Comparison of ENCODE assay signal across 8 cellular contexts in the genomic region with DNA sequence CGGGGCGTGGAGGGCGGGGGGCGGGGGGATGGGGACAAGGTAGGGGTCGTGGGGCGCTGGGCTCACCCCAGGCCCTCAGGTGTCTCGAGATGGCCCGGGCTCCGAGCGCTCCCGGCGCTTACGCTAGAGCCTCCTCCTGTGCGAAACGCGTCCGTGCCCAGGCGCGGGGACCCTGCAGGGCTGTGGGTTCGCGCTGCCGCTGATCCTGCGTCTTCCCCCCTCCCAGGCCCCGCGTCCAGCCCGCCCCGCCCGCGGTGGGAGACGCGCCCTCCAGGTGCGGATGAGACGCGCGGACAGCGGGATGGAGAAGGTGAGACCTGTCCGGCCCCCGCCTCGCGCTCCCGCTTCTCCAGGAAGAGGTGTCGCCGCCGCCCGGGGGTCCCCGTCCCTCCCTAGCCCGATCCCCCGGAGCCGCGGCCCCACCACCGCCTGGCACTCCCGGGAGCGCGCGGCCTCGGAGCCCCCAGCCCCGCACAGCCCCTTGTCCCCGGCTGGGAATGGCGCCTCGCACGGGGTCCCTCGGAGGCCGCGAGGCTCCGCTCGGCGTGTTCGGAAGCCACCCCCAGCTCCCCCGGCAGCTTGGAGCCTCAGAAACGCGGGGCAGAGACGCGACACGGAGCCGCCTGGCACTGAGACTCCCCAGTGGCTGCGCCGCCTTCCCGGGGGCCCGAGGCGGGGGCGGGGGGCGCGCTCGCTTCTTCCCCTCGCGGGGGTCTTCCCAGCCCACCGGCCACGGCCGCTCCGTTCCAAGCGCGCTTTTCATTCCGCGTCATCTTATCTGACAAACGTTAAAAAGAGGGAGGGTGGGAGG. TPM values are rescaled to one million over a fixed set of nuclear protein-coding genes. Genes with fewer than 3 reads are reported as not detected.
DNase-seq lines count a peak whose midpoint lies in the region; ATAC-seq and TF ChIP-seq lines count a peak whose summit lies in the region.

No MANE protein-coding gene starts in this region.

- no peak overlapping the region for H2AFZ ChIP-seq in smooth muscle cell (ENCODE audit: low read depth)

- no peaks in the 10 kb centered on the region for H4K20me1 ChIP-seq in smooth muscle cell (ENCODE audit: low read depth)

- intact Hi-C loops in left cardiac atrium (cut with DNase I) = loop anchor here in 1 of 2 donors (10.0 kb wide), 1 partner anchor 178 kb away; no protein-coding TSS in a partner anchor

- no peaks in the 10 kb centered on the region for H3K79me2 ChIP-seq in smooth muscle cell (ENCODE audit: low read depth)

- H3K4me1 ChIP-seq in HUES6 (ENCODE audit: control insufficient read depth, insufficient read depth, low read length) (peaks cover 7% of the 10 kb centered on the region; the same call in 1 of the 2 replicates), smooth muscle cell (ENCODE audit: low read depth) (peaks cover 7% of the 10 kb centered on the region)

- TF ChIP-seq CTCF in smooth muscle cell (IDR thresholded peaks at IDR 0.05; ENCODE audit: borderline replicate concordance, insufficient read depth, poor library complexity, severe bottlenecking) = no peak

- H3K27me3 ChIP-seq in HUES6 (ENCODE audit: control insufficient read depth, insufficient read depth, low read length) = peaks cover 64% of the 10 kb centered on the region
- H3K27me3 ChIP-seq in smooth muscle cell (ENCODE audit: low read depth) = no peaks in the 10 kb centered on the region

- H3K36me3 ChIP-seq in HUES6 (ENCODE audit: control insufficient read depth, insufficient read depth, low read length) (no peaks in the 10 kb centered on the region), smooth muscle cell (ENCODE audit: low read depth) (no peaks in the 10 kb centered on the region)

- H3K9ac ChIP-seq in HUES6 (ENCODE audit: low read length) = no peak overlapping the region
- H3K9ac ChIP-seq in smooth muscle cell (ENCODE audit: low read depth) = no peak overlapping the region

- ATAC-seq in left cardiac atrium = peak; percentile 39 to 54
- ATAC-seq in HG03039 (IDR thresholded peaks at IDR 0.05; ENCODE audit: unreplicated experiment) = no peak
- ATAC-seq in GM21737 (IDR thresholded peaks at IDR 0.05; ENCODE audit: unreplicated experiment) = no peak

- peak; percentile 33 for DNase-seq in activated T-cell treated with anti-CD3 and anti-CD28 coated beads for 4 hours
- DNase-seq in left cardiac atrium = peak; percentile 72
- DNase-seq in smooth muscle cell (lab: John Stamatoyannopoulos, UW; ENCODE audit: unreplicated experiment) = no peak
- DNase-seq in NCI-H1417 treated with DMSO at 0.1 percent for 48 hours (lab: John Stamatoyannopoulos, UW) = no peak
- no peak for DNase-seq in KG1 (lab: John Stamatoyannopoulos, UW)

- H3K4me2 ChIP-seq in smooth muscle cell = peak overlapping the region; percentile 76

- 6% methylated on average over 40 of the region's 95 CpGs for WGBS in smooth muscle cell (ENCODE audit: low lambda C conversion rate)

- H3K9me3 ChIP-seq in HUES6 (ENCODE audit: control insufficient read depth, insufficient read depth, low read depth, low read length) (peaks cover 14% of the 10 kb centered on the region), smooth muscle cell (replicated peaks; ENCODE audit: low read depth) (no peaks in the 10 kb centered on the region)

- peak overlapping the region; percentile 55 for H3K4me3 ChIP-seq in HUES6 (ENCODE audit: low read depth, low read length)
- peak overlapping the region; percentile 34 for H3K4me3 ChIP-seq in smooth muscle cell

- no peaks in the 10 kb centered on the region for H3F3A ChIP-seq in smooth muscle cell (ENCODE audit: low read depth)

- H3K27ac ChIP-seq in HUES6 (ENCODE audit: low read depth, low read length) (no peak overlapping the region), smooth muscle cell (ENCODE audit: low read depth) (no peak overlapping the region)

RNA-seq across cellular contexts. Expression of gene TOLLIP, which starts 27.6 kb away (rescaled TPM):
- total RNA-seq in left cardiac atrium = 10 to 100 TPM; 43.4 to 50.8 TPM
- total RNA-seq in smooth muscle cell = 13.3 and 20.3 TPM in 2 replicates
- 60.0 and 63.0 TPM in 2 replicates for polyA plus RNA-seq in smooth muscle cell

RNA-seq across cellular contexts. Expression of gene BRSK2, which starts 52.7 kb away (rescaled TPM):
- 1 to 10 TPM; 1.3 to 1.6 TPM for total RNA-seq in left cardiac atrium
- 0.27 and 5.2 TPM in 2 replicates for total RNA-seq in smooth muscle cell
- 1.5 and 2.3 TPM in 2 replicates for polyA plus RNA-seq in smooth muscle cell

Comparison
In these comparisons a context has a peak if more than half of its experiments do, and no peak if none do; other contexts are left out.
1. DNase-seq: peak in activated T-cell treated with anti-CD3 and anti-CD28 coated beads for 4 hours (single experiment) and left cardiac atrium (single experiment); none in smooth muscle cell (single experiment), NCI-H1417 treated with DMSO at 0.1 percent for 48 hours (single experiment) and KG1 (single experiment).
2. ATAC-seq: peak in left cardiac atrium (2 of 2); none in HG03039 (single experiment) and GM21737 (single experiment).